ENCODE assay signal across 1 cellular context in genomic region chr22:42752230-42752746, GRCh38.
TF ChIP-seq lines count a peak whose summit lies in the region.

No MANE protein-coding gene starts in this region.

TF ChIP-seq in HepG2, 621 proteins besides CTCF, POLR2A, EP300 and RAD21:
- TF ChIP-seq MXI1 (IDR thresholded peaks at IDR 0.05; ENCODE audit: borderline replicate concordance, low read depth, low read length), result no peak
- TF ChIP-seq ZMAT3 (CRISPR knock-in tag; conservative IDR thresholded peaks at IDR 0.05), result 0 out of 2 replicates have a peak, but pooled peaks have one; percentile 21
- no peak; the same call in 1 of the 2 replicates for TF ChIP-seq ZNF607 (CRISPR knock-in tag; IDR thresholded peaks at IDR 0.05; ENCODE audit: borderline replicate concordance)
- TF ChIP-seq MYC (CRISPR knock-in tag; IDR thresholded peaks at IDR 0.05; ENCODE audit: borderline replicate concordance), result 0 out of 2 replicates have a peak, but pooled peaks have one; percentile 2
- peak; percentile 73; the same call in 1 of the 2 replicates for TF ChIP-seq ZFP91 (CRISPR knock-in tag; IDR thresholded peaks at IDR 0.05; ENCODE audit: borderline replicate concordance)
- no peak for TF ChIP-seq LCORL (IDR thresholded peaks at IDR 0.05)
- 0 out of 2 replicates have a peak, but pooled peaks have one; percentile 8 for TF ChIP-seq LCORL (CRISPR knock-in tag; IDR thresholded peaks at IDR 0.05)
- TF ChIP-seq ZNF503 (CRISPR knock-in tag; IDR thresholded peaks at IDR 0.05), result no peak
- TF ChIP-seq ZNF572 (CRISPR knock-in tag; IDR thresholded peaks at IDR 0.05), result no peak
- TF ChIP-seq ZNF224 (CRISPR knock-in tag; IDR thresholded peaks at IDR 0.05), result no peak
- TF ChIP-seq NFRKB (IDR thresholded peaks at IDR 0.05), result no peak
- no peak for TF ChIP-seq SAFB2 (CRISPR knock-in tag; IDR thresholded peaks at IDR 0.05; ENCODE audit: borderline replicate concordance, low read depth)
- peak; percentile 7; the same call in 1 of the 2 replicates for TF ChIP-seq GABPB1 (CRISPR knock-in tag; IDR thresholded peaks at IDR 0.05)
- 0 out of 2 replicates have a peak, but pooled peaks have one; percentile 49 for TF ChIP-seq ZBTB7A (CRISPR knock-in tag; IDR thresholded peaks at IDR 0.05)
- no peak for TF ChIP-seq E2F5 (CRISPR knock-in tag; conservative IDR thresholded peaks at IDR 0.05)
- TF ChIP-seq ZNF768 (CRISPR knock-in tag; IDR thresholded peaks at IDR 0.05), result no peak
- 0 out of 2 replicates have a peak, but pooled peaks have one; percentile 27 for TF ChIP-seq ZNF800 (CRISPR knock-in tag; IDR thresholded peaks at IDR 0.05)
- peak; percentile 7; the same call in 1 of the 2 replicates for TF ChIP-seq ZNF136 (CRISPR knock-in tag; IDR thresholded peaks at IDR 0.05; ENCODE audit: low read depth)
- peak; percentile 62 for TF ChIP-seq SRSF1 (optimal IDR thresholded peaks at IDR 0.05; ENCODE audit: low read depth, low read length)
- no peak for TF ChIP-seq ZSCAN9 (CRISPR knock-in tag; IDR thresholded peaks at IDR 0.05; ENCODE audit: borderline replicate concordance)
- TF ChIP-seq SKIL (CRISPR knock-in tag; IDR thresholded peaks at IDR 0.05; ENCODE audit: borderline replicate concordance), result peak; percentile 8; the same call in 1 of the 2 replicates
- no peak for TF ChIP-seq CHCHD3 (CRISPR knock-in tag; IDR thresholded peaks at IDR 0.05)
- TF ChIP-seq PITX1 (CRISPR knock-in tag; IDR thresholded peaks at IDR 0.05), result 0 out of 2 replicates have a peak, but pooled peaks have one; percentile 10
- TF ChIP-seq ZNF354B (CRISPR knock-in tag; IDR thresholded peaks at IDR 0.05), result no peak
- TF ChIP-seq HHEX (CRISPR knock-in tag; IDR thresholded peaks at IDR 0.05), result no peak
- no peak for TF ChIP-seq DDIT3 (CRISPR knock-in tag; IDR thresholded peaks at IDR 0.05)
- 0 out of 2 replicates have a peak, but pooled peaks have one; percentile 17 for TF ChIP-seq ZNF414 (CRISPR knock-in tag; IDR thresholded peaks at IDR 0.05)
- TF ChIP-seq PATZ1 (CRISPR knock-in tag; IDR thresholded peaks at IDR 0.05), result peak; percentile 65
- TF ChIP-seq ZNF687 (CRISPR knock-in tag; IDR thresholded peaks at IDR 0.05), result peak; percentile 67
- TF ChIP-seq ZBTB37 (CRISPR knock-in tag; IDR thresholded peaks at IDR 0.05), result no peak
- TF ChIP-seq HMGXB4 (CRISPR knock-in tag; IDR thresholded peaks at IDR 0.05; ENCODE audit: borderline replicate concordance in 1 of 2, low read depth in 1 of 2), result no peak
- no peak for TF ChIP-seq RARG (CRISPR knock-in tag; IDR thresholded peaks at IDR 0.05; ENCODE audit: low read depth)
TF ChIP-seq in HepG2: peak in this region for 14.
